ENCODE assay signal across 8 cellular contexts in the genomic region with DNA sequence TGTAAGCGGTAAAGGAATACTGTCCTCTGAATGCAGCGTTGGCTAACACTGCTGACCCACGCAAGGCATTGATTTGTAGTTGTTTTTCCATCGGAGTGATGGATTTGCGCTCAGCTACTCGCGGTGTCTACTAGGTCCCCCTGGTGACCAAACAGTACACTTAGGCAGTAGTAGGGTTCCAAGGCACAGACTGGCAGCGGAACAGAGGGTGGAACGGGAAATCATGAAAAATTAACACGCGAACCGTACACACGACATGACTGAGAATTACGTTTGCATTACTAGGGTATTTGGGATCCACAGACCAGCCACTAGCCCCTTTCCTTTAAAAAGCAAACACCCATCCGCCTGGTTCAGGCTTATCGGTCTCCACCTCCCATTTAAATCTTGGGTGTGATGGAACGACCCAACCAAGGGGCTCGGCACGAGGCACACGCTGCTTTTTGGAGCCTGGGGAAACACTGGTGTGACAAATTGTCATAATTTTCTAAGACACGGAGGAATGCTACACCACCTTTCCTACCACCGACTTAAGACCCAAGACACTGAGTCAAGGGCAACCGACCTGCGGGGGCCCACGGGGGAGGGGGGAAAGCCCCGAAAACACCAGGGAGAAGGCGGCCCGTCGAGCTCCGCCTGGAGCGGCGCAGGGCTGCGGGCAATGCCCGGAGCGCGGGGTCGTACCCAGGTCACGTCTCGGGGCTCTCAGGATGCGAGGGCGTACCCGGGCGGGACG. TPM values are rescaled to one million over a fixed set of nuclear protein-coding genes. Genes with fewer than 3 reads are reported as not detected.
A peak's percentile ranks its signal among the peaks of the same experiment; 100 is the strongest.
DNase-seq lines count a peak whose midpoint lies in the region; ATAC-seq and TF ChIP-seq lines count a peak whose summit lies in the region.

No MANE protein-coding gene starts in this region.

- H3K27ac ChIP-seq in HL-60 (replicated peaks): no peak overlapping the region
- peak overlapping the region; percentile 56 for H3K27ac ChIP-seq in muscle layer of colon (ENCODE audit: low read depth, low read length)

- H3K27me3 ChIP-seq in HL-60 (ENCODE audit: insufficient read depth, poor library complexity, severe bottlenecking) (peaks cover 30% of the 10 kb centered on the region), muscle layer of colon (ENCODE audit: control insufficient read depth in 1 of 2, insufficient read depth in 2 of 2, low read length in 2 of 2) (no peaks in the 10 kb centered on the region)

- no peaks in the 10 kb centered on the region for H3K9me3 ChIP-seq in muscle layer of colon (ENCODE audit: low read length)

- peak overlapping the region; percentile 92 for H3K27ac Mint-ChIP-seq in stimulated activated effector memory CD8-positive, alpha-beta T cell treated with anti-CD3 and anti-CD28 coated beads, Interleukin-12 subunit alpha, Interleukin-12 subunit beta, amount 100 ng/mL, for 72 hours

- H3K4me1 Mint-ChIP-seq in activated T-cell treated with anti-CD3 and anti-CD28 coated beads, Interleukin-2, amount 50 U/mL, for 4 hours (ENCODE audit: low read depth): peaks cover 42% of the 10 kb centered on the region
- H3K4me1 Mint-ChIP-seq in stimulated activated effector memory CD8-positive, alpha-beta T cell treated with anti-CD3 and anti-CD28 coated beads, Interleukin-12 subunit alpha, Interleukin-12 subunit beta, amount 100 ng/mL, for 72 hours: peaks cover 40% of the 10 kb centered on the region

- H3K36me3 ChIP-seq in muscle layer of colon (ENCODE audit: insufficient read depth, low read length): no peaks in the 10 kb centered on the region

- peak; percentile 46 for TF ChIP-seq CTCF in HL-60 (IDR thresholded peaks at IDR 0.05; ENCODE audit: insufficient read depth, low read length)

- no peaks in the 10 kb centered on the region for H3K27me3 Mint-ChIP-seq in activated T-cell treated with anti-CD3 and anti-CD28 coated beads, Interleukin-2, amount 50 U/mL, for 4 hours (ENCODE audit: low read depth)

- H3K4me1 ChIP-seq in muscle layer of colon (ENCODE audit: insufficient read depth, low read length): peaks cover 35% of the 10 kb centered on the region

- peak overlapping the region; percentile 71 for H3K4me3 ChIP-seq in HL-60 (replicated peaks; ENCODE audit: insufficient read depth, low read length)
- peak overlapping the region; percentile 49 to 85 for H3K4me3 ChIP-seq in muscle layer of colon (ENCODE audit: low read depth in 1 of 2, low read length in 2 of 2)

- DNase-seq in COR-L47 (lab: John Stamatoyannopoulos, UW) (peak; percentile 84), HL-60 (ENCODE audit: low read depth in 1 of 2, low spot score in 1 of 2) (peak; percentile 56 to 68), NOMO-1 treated with DMSO at 0.1 percent for 48 hours (lab: John Stamatoyannopoulos, UW; ENCODE audit: unreplicated experiment) (peak; percentile 80)
- peak; percentile 57 for DNase-seq in activated T-cell treated with anti-CD3 and anti-CD28 coated beads, Interleukin-2, amount 50 U/mL, for 4 hours
- DNase-seq in stimulated activated effector memory CD8-positive, alpha-beta T cell treated with anti-CD3 and anti-CD28 coated beads, Interleukin-12 subunit alpha, Interleukin-12 subunit beta, amount 100 ng/mL, for 72 hours (ENCODE audit: low spot score in 2 of 2): peak; percentile 63 to 86

- H3K4me3 Mint-ChIP-seq in activated T-cell treated with anti-CD3 and anti-CD28 coated beads, Interleukin-2, amount 50 U/mL, for 4 hours: peak overlapping the region; percentile 94
- H3K4me3 Mint-ChIP-seq in stimulated activated effector memory CD8-positive, alpha-beta T cell treated with anti-CD3 and anti-CD28 coated beads, Interleukin-12 subunit alpha, Interleukin-12 subunit beta, amount 100 ng/mL, for 72 hours: no peak overlapping the region

- no peaks in the 10 kb centered on the region for H3K9me3 Mint-ChIP-seq in activated T-cell treated with anti-CD3 and anti-CD28 coated beads, Interleukin-2, amount 50 U/mL, for 4 hours
- H3K9me3 Mint-ChIP-seq in stimulated activated effector memory CD8-positive, alpha-beta T cell treated with anti-CD3 and anti-CD28 coated beads, Interleukin-12 subunit alpha, Interleukin-12 subunit beta, amount 100 ng/mL, for 72 hours: no peaks in the 10 kb centered on the region

- H3K9ac ChIP-seq in muscle layer of colon (ENCODE audit: low read length): peak overlapping the region; percentile 81

- peaks cover 4% of the 10 kb centered on the region for H3K36me3 Mint-ChIP-seq in activated T-cell treated with anti-CD3 and anti-CD28 coated beads, Interleukin-2, amount 50 U/mL, for 4 hours (ENCODE audit: insufficient read depth)
- H3K36me3 Mint-ChIP-seq in stimulated activated effector memory CD8-positive, alpha-beta T cell treated with anti-CD3 and anti-CD28 coated beads, Interleukin-12 subunit alpha, Interleukin-12 subunit beta, amount 100 ng/mL, for 72 hours: peaks cover 9% of the 10 kb centered on the region

- ATAC-seq in GM19463 (IDR thresholded peaks at IDR 0.05; ENCODE audit: unreplicated experiment) (peak; percentile 31), esophagus mucosa (peak; percentile 56)
- ATAC-seq in activated T-cell treated with anti-CD3 and anti-CD28 coated beads, Interleukin-2, amount 50 U/mL, for 4 hours: peak; percentile 49 to 53
- peak; percentile 73 for ATAC-seq in stimulated activated effector memory CD8-positive, alpha-beta T cell treated with anti-CD3 and anti-CD28 coated beads, Interleukin-12 subunit alpha, Interleukin-12 subunit beta, amount 100 ng/mL, for 72 hours

RNA-seq across cellular contexts. Expression of a gene that starts 0.7 kb away (rescaled TPM):
- 1 to 10 TPM; 3.6 to 5.3 (median 4.2) TPM for total RNA-seq in activated T-cell treated with anti-CD3 and anti-CD28 coated beads, Interleukin-2, amount 50 U/mL, for 4 hours
- total RNA-seq in esophagus mucosa: 2.8 TPM
